In genomic region chr2:42971947-42972736, GRCh38 we compare ENCODE assay signal across 12 cellular contexts.
A peak's percentile ranks its signal among the peaks of the same experiment; 100 is the strongest.
DNase-seq lines count a peak whose midpoint lies in the region; ATAC-seq, FAIRE-seq and TF ChIP-seq lines count a peak whose summit lies in the region.
"Had no signal": no experiment of that assay in that cellular context is flagged by ENCODE, and none has a peak within 500 bp of the region (broad histone marks: within the 10 kb centered on the region; RNA-seq: fewer than 3 reads in every experiment).

No MANE protein-coding gene starts in this region.

- peaks cover 24 to 41% of the 10 kb centered on the region in 2 donors for H3K4me1 Mint-ChIP-seq in stimulated activated naive B cell treated with anti-CD40 and anti-IgM and Interleukin-4, amounts not matched to agents 10 μg/mL and 1 μg/mL and 100 μg/mL, for 72 hours

- CTCF ChIA-PET in AG04450 (lab: Charles Lee), result interaction anchor here (0.6 to 1.0 kb wide), 2 partner anchors 52 to 513 kb away, joined by 3 read pairs; no protein-coding TSS in a partner anchor
- CTCF ChIA-PET in GM12878 (lab: Yijun Ruan, JAX), result interaction anchor here (0.7 to 7.2 kb wide), 7 partner anchors 25 to 512 kb away, joined by 3 to 61 read pairs (median 11); no protein-coding TSS in a partner anchor

- no peaks in the 10 kb centered on the region for H3K36me3 Mint-ChIP-seq in stimulated activated naive B cell treated with anti-CD40 and anti-IgM and Interleukin-4, amounts not matched to agents 10 μg/mL and 1 μg/mL and 100 μg/mL, for 72 hours

- H3K27ac ChIP-seq in AG04450 (ENCODE audit: low read depth, low read length), result peak overlapping the region; percentile 31
- H3K27ac ChIP-seq in GM12878 (ENCODE audit: control insufficient read depth, insufficient read depth), result peak overlapping the region; percentile 64
- H3K27ac ChIP-seq in keratinocyte (ENCODE audit: control insufficient read depth, insufficient read depth, low read length), result peak overlapping the region; percentile 41
- H3K27ac ChIP-seq: stomach had no signal

- RAD21 ChIA-PET in GM12878 (lab: Charles Lee; ENCODE audit: unreplicated experiment), result interaction anchor here (2.1 to 5.6 kb wide), 3 partner anchors 202 to 513 kb away, joined by 5 to 40 read pairs (median 35); partner anchors contain the start of gene ZFP36L2

- WGBS in GM12878 (ENCODE audit: insufficient coverage, insufficient replicate concordance, low lambda C conversion rate, missing lambda C conversion rate), result 44% methylated on average over 7 of the region's 7 CpGs

- no TSS peak for BruUV-seq in GM12878 (replicated peaks; lab: Mats Ljungman, UMichigan)

- no peak for TF ChIP-seq CTCF in AG04450 (IDR thresholded peaks at IDR 0.05; ENCODE audit: low read depth, low read length)
- TF ChIP-seq CTCF in GM12878 (IDR thresholded peaks at IDR 0.05 in 2 of 3, conservative IDR thresholded peaks at IDR 0.05 in 1 of 3; ENCODE audit: control insufficient read depth in 2 of 3, extremely low read depth in 1 of 3, insufficient read depth in 1 of 3, low read depth in 3 of 3, low read length in 3 of 3), result no peak
- no peak for TF ChIP-seq CTCF in keratinocyte (optimal IDR thresholded peaks at IDR 0.05 in 1 of 3, IDR thresholded peaks at IDR 0.05 in 1 of 3, conservative IDR thresholded peaks at IDR 0.05 in 1 of 3; ENCODE audit: extremely low read depth in 1 of 3, insufficient read depth in 2 of 3, low read length in 3 of 3)
- no peak for TF ChIP-seq CTCF in GM10266 (IDR thresholded peaks at IDR 0.05; ENCODE audit: control insufficient read depth, insufficient read depth, low read depth, missing control alignments)

- H4K20me1 ChIP-seq in GM12878 (ENCODE audit: control insufficient read depth, insufficient read depth) (no peaks in the 10 kb centered on the region), keratinocyte (ENCODE audit: control insufficient read depth, extremely low read depth, insufficient read depth, low read length) (no peaks in the 10 kb centered on the region)

- peaks cover 14% of the 10 kb centered on the region for H3K4me1 ChIP-seq in GM12878 (ENCODE audit: control insufficient read depth, insufficient read depth, low read length)
- H3K4me1 ChIP-seq in keratinocyte (ENCODE audit: control insufficient read depth, extremely low read depth, insufficient read depth, low read length), result peaks cover 38% of the 10 kb centered on the region

- intact Hi-C loops in GM12878 (cut with micrococcal nuclease; ENCODE audit: unreplicated experiment), result loop anchor here (10.0 kb wide), 2 partner anchors 433 to 513 kb away; no protein-coding TSS in a partner anchor
- intact Hi-C loops in head of caudate nucleus (cut with DNase I), result loop anchor here (5.0 kb wide), 1 partner anchor 255 kb away; the partner anchor contains the start of gene ZFP36L2

- H3K36me3 ChIP-seq in GM12878 (ENCODE audit: control insufficient read depth in 2 of 2, insufficient read depth in 2 of 2, low read length in 1 of 2), result no peaks in the 10 kb centered on the region
- no peaks in the 10 kb centered on the region for H3K36me3 ChIP-seq in keratinocyte (ENCODE audit: control insufficient read depth in 2 of 2, extremely low read depth in 1 of 2, insufficient read depth in 2 of 2, low read length in 2 of 2)
- H3K36me3 ChIP-seq: stomach had no signal

- peaks cover 8 to 9% of the 10 kb centered on the region in 2 donors for H3K27me3 Mint-ChIP-seq in stimulated activated naive B cell treated with anti-CD40 and anti-IgM and Interleukin-4, amounts not matched to agents 10 μg/mL and 1 μg/mL and 100 μg/mL, for 72 hours

- FAIRE-seq in GM12878 (lab: Jason Lieb, UNC) (peak; percentile 88), keratinocyte (lab: Jason Lieb, UNC) (no peak)

- H3K4me3 Mint-ChIP-seq in stimulated activated naive B cell treated with anti-CD40 and anti-IgM and Interleukin-4, amounts not matched to agents 10 μg/mL and 1 μg/mL and 100 μg/mL, for 72 hours, result no peak overlapping the region

- peak overlapping the region; percentile 40; the same call in 1 of the 2 replicates for H3K9ac ChIP-seq in GM12878 (ENCODE audit: control insufficient read depth, insufficient read depth, low read length)
- peak overlapping the region; percentile 4 for H3K9ac ChIP-seq in keratinocyte (ENCODE audit: control insufficient read depth, extremely low read depth, insufficient read depth, low read length)

- TF ChIP-seq RAD21 in GM12878 (IDR thresholded peaks at IDR 0.05; ENCODE audit: insufficient read depth, low read depth, low read length), result no peak

- TF ChIP-seq EP300 in GM12878 (IDR thresholded peaks at IDR 0.05; ENCODE audit: borderline replicate concordance in 1 of 2, control insufficient read depth in 1 of 2, low read depth in 2 of 2, low read length in 2 of 2), result no peak

- dilution Hi-C loops in keratinocyte (cut with MboI; ENCODE audit: extremely low pct_ligation_motif_present, low sequenced_read_pairs), result no loop called here

- SMC1A ChIA-PET in GM12878 (lab: Charles Lee; ENCODE audit: uncharacterized antibody, unreplicated experiment), result interaction anchor here (0.8 to 6.0 kb wide), 6 partner anchors 9 to 558 kb away, joined by 3 to 40 read pairs (median 10); no protein-coding TSS in a partner anchor

- no peak for TF ChIP-seq POLR2A in GM12878 (IDR thresholded peaks at IDR 0.05; ENCODE audit: low read depth, low read length)

- POLR2A ChIA-PET in AG04450 (lab: Yijun Ruan, JAX), result interaction anchor here (1.0 kb wide), 1 partner anchor 70 kb away, joined by 4 read pairs; no protein-coding TSS in a partner anchor
- POLR2A ChIA-PET in GM12878 (lab: Charles Lee), result interaction anchor here (0.6 to 1.1 kb wide), 2 partner anchors 9 to 599 kb away, joined by 3 to 5 read pairs; no protein-coding TSS in a partner anchor

- no peak for DNase-seq in AG04450 (ENCODE audit: low read depth, low spot score)
- peak; percentile 38 for DNase-seq in ELR (ENCODE audit: low read depth)
- DNase-seq in GM12878 (ENCODE audit: low read depth, low spot score), result peak; percentile 24
- DNase-seq in keratinocyte (ENCODE audit: low read depth, low spot score), result no peak
- DNase-seq in EL, result no peak
- no peak for DNase-seq in stimulated activated naive B cell treated with anti-CD40 and anti-IgM and Interleukin-4, amounts not matched to agents 10 μg/mL and 1 μg/mL and 100 μg/mL, for 72 hours
- no peak for DNase-seq in GM10266 (ENCODE audit: extremely low spot score)
- DNase-seq in head of caudate nucleus, result no peak
- DNase-seq: GF-D8; NK-92 treated with Interleukin-12 subunit alpha and Interleukin-12 subunit beta, amount 100 ng/mL, for 24 hours; stimulated activated CD4-positive, alpha-beta T cell treated with anti-CD3 and anti-CD28 coated beads, Interleukin-4, amount 100 ng/mL, for 4 hours; stomach had no signal

- ATAC-seq in GM12878, result peak; percentile 59
- no peak for ATAC-seq in stimulated activated naive B cell treated with anti-CD40 and anti-IgM and Interleukin-4, amounts not matched to agents 10 μg/mL and 1 μg/mL and 100 μg/mL, for 72 hours (replicated peaks)

- no peaks in the 10 kb centered on the region for H3K9me3 Mint-ChIP-seq in stimulated activated naive B cell treated with anti-CD40 and anti-IgM and Interleukin-4, amounts not matched to agents 10 μg/mL and 1 μg/mL and 100 μg/mL, for 72 hours

- no peaks in the 10 kb centered on the region for H3K9me1 ChIP-seq in keratinocyte (ENCODE audit: control insufficient read depth, extremely low read depth, insufficient read depth, low read length)

- in situ Hi-C loops in GM12878 (cut with MboI), result no loop called here

- H3K4me3 ChIP-seq in AG04450 (ENCODE audit: low read depth, low read length) (no peak overlapping the region), GM12878 (no peak overlapping the region), keratinocyte (ENCODE audit: control insufficient read depth in 2 of 3, extremely low read depth in 1 of 3, insufficient read depth in 2 of 3, low read depth in 1 of 3, low read length in 3 of 3) (no peak overlapping the region)
- H3K4me3 ChIP-seq: stomach had no signal

- no peak overlapping the region for H3K27ac Mint-ChIP-seq in stimulated activated naive B cell treated with anti-CD40 and anti-IgM and Interleukin-4, amounts not matched to agents 10 μg/mL and 1 μg/mL and 100 μg/mL, for 72 hours

- peak overlapping the region; percentile 77 for H2AFZ ChIP-seq in GM12878 (ENCODE audit: control insufficient read depth, low read depth, low read length)
- no peak overlapping the region for H2AFZ ChIP-seq in keratinocyte (ENCODE audit: control insufficient read depth, low read length)

- peak overlapping the region; percentile 88 for H3K4me2 ChIP-seq in GM12878 (ENCODE audit: control insufficient read depth, insufficient read depth)
- H3K4me2 ChIP-seq in keratinocyte (ENCODE audit: control insufficient read depth, extremely low read depth, insufficient read depth, low read depth, low read length), result peak overlapping the region; percentile 29

- no peaks in the 10 kb centered on the region for H3K79me2 ChIP-seq in GM12878 (ENCODE audit: control insufficient read depth, insufficient read depth, low read length)
- H3K79me2 ChIP-seq in keratinocyte (ENCODE audit: control insufficient read depth, insufficient read depth, low read length), result no peaks in the 10 kb centered on the region

- peaks cover 3% of the 10 kb centered on the region for H3K9me3 ChIP-seq in AG04450 (ENCODE audit: control insufficient read depth, insufficient read depth, low read length)
- H3K9me3 ChIP-seq in GM12878 (replicated peaks; ENCODE audit: control insufficient read depth, insufficient read depth, low read length), result peaks cover 3% of the 10 kb centered on the region; the same call in 2 of the 3 replicates
- no peaks in the 10 kb centered on the region for H3K9me3 ChIP-seq in keratinocyte (ENCODE audit: control insufficient read depth, low read depth, low read length)
- H3K9me3 ChIP-seq: stomach had no signal

- H3K27me3 ChIP-seq in AG04450 (ENCODE audit: control insufficient read depth, insufficient read depth, low read length) (no peaks in the 10 kb centered on the region), GM12878 (replicated peaks in 1 of 2; ENCODE audit: control insufficient read depth in 2 of 2, insufficient read depth in 2 of 2, low read length in 1 of 2) (no peaks in the 10 kb centered on the region), keratinocyte (ENCODE audit: control insufficient read depth, extremely low read depth, insufficient read depth, low read length) (no peaks in the 10 kb centered on the region)
- H3K27me3 ChIP-seq: stomach had no signal

TF ChIP-seq in GM12878, 131 proteins besides CTCF, POLR2A, EP300 and RAD21 (continues in another document):
- no peak for TF ChIP-seq ZZZ3 (IDR thresholded peaks at IDR 0.05; ENCODE audit: control insufficient read depth, insufficient read length, low read depth)

Comparison
In these comparisons a context has a peak if more than half of its experiments do, and no peak if none do; other contexts are left out.
1. DNase-seq: peak in ELR (single experiment) and GM12878 (single experiment); none in AG04450 (single experiment), keratinocyte (single experiment), EL (single experiment), stimulated activated naive B cell treated with anti-CD40 and anti-IgM and Interleukin-4, amounts not matched to agents 10 μg/mL and 1 μg/mL and 100 μg/mL, for 72 hours (single experiment), GM10266 (single experiment) and head of caudate nucleus (0 of 42).
2. Peak in every context shown above with its lines, with median percentiles within 50 percentile points of each other: H3K27ac ChIP-seq.